8 cellular contexts compared by ENCODE assay signal in the genomic region with DNA sequence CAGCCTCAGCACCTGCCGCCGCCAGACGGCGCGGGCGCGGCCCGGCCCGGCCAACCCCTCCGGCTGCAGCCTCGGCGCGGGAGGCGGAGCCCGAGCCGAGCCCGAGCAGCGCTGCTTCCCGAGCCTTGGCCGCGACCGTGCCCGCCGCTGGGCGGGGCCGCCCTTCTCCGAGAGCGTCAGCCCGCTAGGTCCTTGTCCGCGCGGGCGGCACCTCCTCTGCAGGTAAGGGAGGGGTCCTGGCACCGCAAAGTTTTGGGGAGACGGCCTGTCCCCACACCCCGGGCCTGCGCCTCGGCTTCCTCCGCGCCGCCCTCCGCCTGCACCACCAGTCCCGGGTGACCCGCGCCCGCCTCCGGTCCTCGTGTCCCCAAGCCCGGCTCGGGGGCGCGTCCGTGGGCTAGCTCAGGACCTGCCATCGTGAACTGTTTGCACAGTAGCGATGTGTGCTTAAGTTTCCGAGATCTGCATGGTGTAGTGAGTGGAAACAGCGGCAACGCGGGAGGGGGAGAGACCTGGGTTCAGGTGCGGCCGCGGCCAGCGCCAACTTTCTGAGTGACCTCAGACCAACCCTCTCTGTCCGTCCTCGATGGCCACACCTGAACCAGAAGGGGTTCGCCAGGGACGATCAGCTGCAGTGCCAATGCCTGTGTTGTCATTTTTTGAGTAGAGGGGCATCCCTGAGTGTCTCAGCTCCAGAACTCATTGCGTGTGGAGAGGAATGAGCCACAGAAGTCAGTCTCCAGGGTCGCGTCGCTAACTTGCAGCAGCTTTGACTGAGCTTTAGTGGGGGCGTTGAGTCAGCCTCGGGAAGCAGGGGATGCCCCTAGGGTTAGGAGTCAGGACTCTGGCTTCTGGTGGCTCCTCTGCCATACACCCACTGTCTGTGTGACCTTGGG. TPM values are rescaled to one million over a fixed set of nuclear protein-coding genes. Genes with fewer than 3 reads are reported as not detected.
DNase-seq lines count a peak whose midpoint lies in the region; ATAC-seq and TF ChIP-seq lines count a peak whose summit lies in the region.

A gene with protein sequence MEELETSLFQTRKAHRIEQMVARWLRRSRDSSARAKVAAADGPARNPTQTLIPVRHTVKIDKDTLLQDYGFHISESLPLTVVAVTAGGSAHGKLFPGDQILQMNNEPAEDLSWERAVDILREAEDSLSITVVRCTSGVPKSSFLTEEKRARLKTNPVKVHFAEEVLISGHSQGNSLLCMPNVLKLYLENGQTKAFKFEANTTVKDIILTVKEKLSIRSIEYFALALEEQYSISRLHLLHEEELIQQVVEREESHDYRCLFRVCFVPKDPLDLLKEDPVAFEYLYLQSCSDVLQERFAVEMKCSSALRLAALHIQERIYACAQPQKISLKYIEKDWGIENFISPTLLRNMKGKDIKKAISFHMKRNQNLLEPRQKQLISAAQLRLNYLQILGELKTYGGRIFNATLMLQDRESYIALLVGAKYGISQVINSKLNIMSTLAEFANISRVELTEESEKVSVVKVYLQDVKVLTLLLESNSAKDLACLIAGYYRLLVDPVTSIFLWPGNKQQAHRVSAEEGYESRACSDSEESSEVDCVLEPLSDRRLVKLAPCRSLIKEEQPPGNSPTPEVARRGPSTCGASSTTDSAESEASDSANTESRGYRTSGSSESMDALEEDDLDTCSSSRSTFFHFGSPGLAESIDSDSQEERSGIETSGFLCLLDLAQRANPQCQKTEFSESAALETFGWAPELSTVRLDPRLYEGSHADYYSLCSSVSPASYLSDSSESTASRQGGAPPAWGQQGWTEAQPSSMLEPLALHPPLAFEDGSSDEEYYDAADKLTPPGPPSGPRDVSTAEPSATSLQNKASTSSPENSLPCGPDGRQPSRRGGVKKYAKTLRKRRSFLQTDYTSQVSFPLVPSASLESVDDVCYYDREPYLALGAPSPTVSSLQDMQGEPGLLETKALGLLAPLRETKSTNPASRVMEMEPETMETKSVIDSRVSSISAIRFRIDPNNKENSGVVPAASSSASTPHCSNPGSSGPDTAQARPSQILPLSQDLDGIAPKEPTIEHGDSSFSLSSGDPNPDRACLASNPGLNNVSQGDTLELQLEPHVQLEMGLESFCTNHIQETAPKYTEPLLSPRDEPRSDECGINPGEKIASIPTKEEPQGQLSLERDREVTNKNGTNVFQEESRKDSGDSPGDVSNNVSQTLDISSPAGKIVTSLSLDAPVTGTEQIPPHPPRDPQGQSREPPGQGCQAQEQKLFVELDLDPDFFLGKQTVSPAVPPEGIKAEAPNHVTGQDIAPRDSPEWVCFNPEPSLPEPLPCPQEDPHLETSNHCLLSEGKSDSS (N-terminal part only) (plus strand): TSS at position 82 of the 896 bp plus-strand sequence. CDS start 41,688 bp downstream, outside the sequence.

- H3K27me3 ChIP-seq in AG04450 (ENCODE audit: control insufficient read depth, insufficient read depth, low read length): peaks cover 65% of the 10 kb centered on the region
- peaks cover 0 to 7% of the 10 kb centered on the region in 2 donors for H3K27me3 ChIP-seq in naive thymus-derived CD4-positive, alpha-beta T cell (ENCODE audit: control insufficient read depth in 2 of 2, insufficient read depth in 2 of 2, low read length in 2 of 2)

- ATAC-seq in GM18858 (IDR thresholded peaks at IDR 0.05; ENCODE audit: unreplicated experiment) (peak; percentile 58), HG03139 (IDR thresholded peaks at IDR 0.05; ENCODE audit: unreplicated experiment) (peak; percentile 60), esophagus mucosa (peak; percentile 96)
- ATAC-seq in naive thymus-derived CD4-positive, alpha-beta T cell: peak; percentile 86
- peak; percentile 89 for ATAC-seq in stimulated activated naive CD8-positive, alpha-beta T cell treated with anti-CD3 and anti-CD28 coated beads, Interleukin-15, amount 100 ng/mL, for 72 hours

- H3K27ac Mint-ChIP-seq in naive thymus-derived CD4-positive, alpha-beta T cell: peak within 1 kb of the TSS in 3 of 9 donors; percentile 0 to 59 (median 2)
- no peak within 1 kb of the TSS for H3K27ac Mint-ChIP-seq in stimulated activated naive CD8-positive, alpha-beta T cell treated with anti-CD3 and anti-CD28 coated beads, Interleukin-15, amount 100 ng/mL, for 72 hours

- DNase-seq in AG04450 (ENCODE audit: low read depth, low spot score) (no peak), NCI-H69 (lab: John Stamatoyannopoulos, UW) (peak; percentile 94), activated T-cell treated with anti-CD3 and anti-CD28 coated beads for 48 hours (ENCODE audit: low read depth) (peak; percentile 62)
- peak; percentile 17 to 70 (median 41) for DNase-seq in naive thymus-derived CD4-positive, alpha-beta T cell
- peak; percentile 52 to 58 for DNase-seq in stimulated activated naive CD8-positive, alpha-beta T cell treated with anti-CD3 and anti-CD28 coated beads, Interleukin-15, amount 100 ng/mL, for 72 hours

- intact Hi-C loops in naive thymus-derived CD4-positive, alpha-beta T cell (cut with micrococcal nuclease): no loop called here

- peaks cover 3% of the 10 kb centered on the region; the same call in 1 of the 2 replicates for H3K9me3 ChIP-seq in AG04450 (ENCODE audit: control insufficient read depth, insufficient read depth, low read length)
- H3K9me3 ChIP-seq in naive thymus-derived CD4-positive, alpha-beta T cell (ENCODE audit: control insufficient read depth in 2 of 3, low read length in 3 of 3): no peaks in the 10 kb centered on the region

- H3K4me3 Mint-ChIP-seq in naive thymus-derived CD4-positive, alpha-beta T cell: peak within 1 kb of the TSS; percentile 77 to 91 (median 87)
- peak within 1 kb of the TSS; percentile 71 to 79 for H3K4me3 Mint-ChIP-seq in stimulated activated naive CD8-positive, alpha-beta T cell treated with anti-CD3 and anti-CD28 coated beads, Interleukin-15, amount 100 ng/mL, for 72 hours

- peaks cover 0 to 1% (median 0%) of the 10 kb centered on the region in 11 donors for H3K9me3 Mint-ChIP-seq in naive thymus-derived CD4-positive, alpha-beta T cell
- no peaks in the 10 kb centered on the region for H3K9me3 Mint-ChIP-seq in stimulated activated naive CD8-positive, alpha-beta T cell treated with anti-CD3 and anti-CD28 coated beads, Interleukin-15, amount 100 ng/mL, for 72 hours

- peaks cover 0 to 5% (median 0%) of the 10 kb centered on the region in 5 donors for H3K36me3 Mint-ChIP-seq in naive thymus-derived CD4-positive, alpha-beta T cell

- peak within 1 kb of the TSS; percentile 56 for H3K4me3 ChIP-seq in AG04450 (ENCODE audit: low read depth, low read length)
- H3K4me3 ChIP-seq in naive thymus-derived CD4-positive, alpha-beta T cell (ENCODE audit: low read length): peak within 1 kb of the TSS; percentile 51

- POLR2A ChIA-PET in AG04450 (lab: Yijun Ruan, JAX): no interaction called here
- POLR2A ChIA-PET in naive thymus-derived CD4-positive, alpha-beta T cell (lab: Charles Lee): interaction anchor here (1.3 kb wide), 1 partner anchor 59 kb away, joined by 5 read pairs; a partner anchor contains a TSS

- peaks cover 63 to 77% (median 75%) of the 10 kb centered on the region in 5 donors for H3K27me3 Mint-ChIP-seq in naive thymus-derived CD4-positive, alpha-beta T cell
- peaks cover 92% of the 10 kb centered on the region for H3K27me3 Mint-ChIP-seq in stimulated activated naive CD8-positive, alpha-beta T cell treated with anti-CD3 and anti-CD28 coated beads, Interleukin-15, amount 100 ng/mL, for 72 hours

- TF ChIP-seq CTCF in AG04450 (IDR thresholded peaks at IDR 0.05; ENCODE audit: low read depth, low read length): no peak

- H3K36me3 ChIP-seq in naive thymus-derived CD4-positive, alpha-beta T cell (ENCODE audit: control insufficient read depth in 2 of 3, insufficient read depth in 3 of 3, low read length in 3 of 3): no peaks in the 10 kb centered on the region

- H3K27ac ChIP-seq in AG04450 (ENCODE audit: low read depth, low read length): no peak within 1 kb of the TSS
- H3K27ac ChIP-seq in naive thymus-derived CD4-positive, alpha-beta T cell (ENCODE audit: low read depth, low read length): no peak within 1 kb of the TSS

- peaks cover 0 to 5% of the 10 kb centered on the region in 2 donors for H3K4me1 ChIP-seq in naive thymus-derived CD4-positive, alpha-beta T cell (ENCODE audit: control insufficient read depth in 2 of 2, insufficient read depth in 2 of 2, low read length in 2 of 2)

- H3K4me1 Mint-ChIP-seq in naive thymus-derived CD4-positive, alpha-beta T cell: peaks cover 6 to 19% (median 14%) of the 10 kb centered on the region in 7 donors
- peaks cover 12% of the 10 kb centered on the region for H3K4me1 Mint-ChIP-seq in stimulated activated naive CD8-positive, alpha-beta T cell treated with anti-CD3 and anti-CD28 coated beads, Interleukin-15, amount 100 ng/mL, for 72 hours

- CTCF ChIA-PET in AG04450 (lab: Charles Lee): no interaction called here
- CTCF ChIA-PET in naive thymus-derived CD4-positive, alpha-beta T cell (lab: Charles Lee): interaction anchor here (0.6 kb wide), 1 partner anchor 95 kb away, joined by 3 read pairs; no protein-coding TSS in a partner anchor

RNA-seq across cellular contexts. Expression of the gene that starts here (rescaled TPM):
- not detected in 2 replicates for polyA plus RNA-seq in AG04450 (2011; rRNA removed)
- polyA minus RNA-seq in AG04450 (2011; rRNA and poly(A)+ RNA removed): not detected in 2 replicates
- 0.04 TPM for total RNA-seq in esophagus mucosa
- total RNA-seq in naive thymus-derived CD4-positive, alpha-beta T cell: not detected
- polyA plus RNA-seq in naive thymus-derived CD4-positive, alpha-beta T cell: not detected

Comparison
In these comparisons a context has a peak if more than half of its experiments do, and no peak if none do; other contexts are left out.
1. Peak in ATAC-seq in esophagus mucosa; RNA of the gene not detected or under 1 TPM.
2. Peak in DNase-seq, ATAC-seq and H3K4me3 ChIP-seq in naive thymus-derived CD4-positive, alpha-beta T cell; RNA of the gene not detected or under 1 TPM.